In genomic region chr3:24608701-24609387, GRCh38 we compare ENCODE assay signal across 1 cellular context.
TF ChIP-seq lines count a peak whose summit lies in the region.

No MANE protein-coding gene starts in this region.

TF ChIP-seq in GM23338, 12 proteins besides CTCF, POLR2A, EP300 and RAD21:
- TF ChIP-seq JUNB (IDR thresholded peaks at IDR 0.05; ENCODE audit: unreplicated experiment): no peak
- no peak for TF ChIP-seq EZH2 (IDR thresholded peaks at IDR 0.05; ENCODE audit: low read depth, unreplicated experiment)
- TF ChIP-seq EZH2phosphoT487 (IDR thresholded peaks at IDR 0.05; ENCODE audit: unreplicated experiment): no peak
- no peak for TF ChIP-seq POLR2AphosphoS5 (IDR thresholded peaks at IDR 0.05; ENCODE audit: low read depth)
- TF ChIP-seq REST (IDR thresholded peaks at IDR 0.05; ENCODE audit: unreplicated experiment): no peak
- no peak for TF ChIP-seq NANOG (IDR thresholded peaks at IDR 0.05; ENCODE audit: borderline replicate concordance)
- TF ChIP-seq ZNF114 (CRISPR knock-in tag; IDR thresholded peaks at IDR 0.05): no peak
- TF ChIP-seq ZNF462 (CRISPR knock-in tag; IDR thresholded peaks at IDR 0.05): no peak
- TF ChIP-seq CREB1 (CRISPR knock-in tag; IDR thresholded peaks at IDR 0.05; ENCODE audit: low read depth): no peak
- no peak for TF ChIP-seq ETS1 (IDR thresholded peaks at IDR 0.05)
- TF ChIP-seq ZNF331 (CRISPR knock-in tag; IDR thresholded peaks at IDR 0.05; ENCODE audit: low read depth): no peak
- TF ChIP-seq STAT1 (IDR thresholded peaks at IDR 0.05; ENCODE audit: unreplicated experiment): no peak
TF ChIP-seq in GM23338: peak in this region for 0.
